Comparison of ENCODE assay signal across 8 cellular contexts in genomic region chr15:76340802-76341365, GRCh38. TPM values are rescaled to one million over a fixed set of nuclear protein-coding genes. Genes with fewer than 3 reads are reported as not detected.
DNase-seq lines count a peak whose midpoint lies in the region; ATAC-seq, FAIRE-seq and TF ChIP-seq lines count a peak whose summit lies in the region.

No MANE protein-coding gene starts in this region.

- peak; percentile 55 for ATAC-seq in CD8-positive, alpha-beta T cell
- no peak for ATAC-seq in HepG2
- peak; percentile 16 for ATAC-seq in upper lobe of right lung

- no peak overlapping the region for H3K27ac Mint-ChIP-seq in CD8-positive, alpha-beta T cell

- DNase-seq in CD8-positive, alpha-beta T cell: peak in 5 of 7 experiments; percentile 27 to 64 (median 43)
- peak; percentile 43 for DNase-seq in MM.1S
- no peak for DNase-seq in ascending aorta (ENCODE audit: low spot score in 2 of 2)
- no peak for DNase-seq in HepG2 (ENCODE audit: low spot score)
- DNase-seq in upper lobe of right lung: no peak
- DNase-seq in AG08395 (ENCODE audit: low spot score): no peak
- DNase-seq in SK-N-SH: no peak
- no peak for DNase-seq in head of caudate nucleus

- H3K4me2 ChIP-seq in MM.1S (ENCODE audit: low read depth, low read length) (peak overlapping the region; percentile 94), HepG2 (ENCODE audit: low read depth, low read length) (no peak overlapping the region), SK-N-SH (no peak overlapping the region)

- peaks cover 71% of the 10 kb centered on the region for H3K4me1 ChIP-seq in CD8-positive, alpha-beta T cell (ENCODE audit: insufficient read depth, low read length)
- H3K4me1 ChIP-seq in MM.1S (ENCODE audit: low read length): no peaks in the 10 kb centered on the region; the same call in 1 of the 2 replicates
- H3K4me1 ChIP-seq in ascending aorta: peaks cover 23 to 49% of the 10 kb centered on the region in 2 donors
- peaks cover 27% of the 10 kb centered on the region for H3K4me1 ChIP-seq in HepG2 (ENCODE audit: insufficient read depth, low read length)
- H3K4me1 ChIP-seq in upper lobe of right lung: peaks cover 48% of the 10 kb centered on the region
- H3K4me1 ChIP-seq in SK-N-SH (ENCODE audit: control insufficient read depth in 1 of 2, insufficient read depth in 2 of 2, low read depth in 1 of 2, low read length in 1 of 2): peaks cover 0 to 19% of the 10 kb centered on the region in 2 experiments; a peak in 2 of 4 replicates

- TF ChIP-seq RAD21 in HepG2 (CRISPR knock-in tag; IDR thresholded peaks at IDR 0.05) (no peak), SK-N-SH (IDR thresholded peaks at IDR 0.05; ENCODE audit: low read length) (no peak)

- H3K36me3 ChIP-seq in CD8-positive, alpha-beta T cell (ENCODE audit: insufficient read depth, low read length): no peaks in the 10 kb centered on the region
- H3K36me3 ChIP-seq in MM.1S (replicated peaks; ENCODE audit: insufficient read depth, low read length) (no peaks in the 10 kb centered on the region), ascending aorta (no peaks in the 10 kb centered on the region), HepG2 (replicated peaks in 1 of 2; ENCODE audit: control insufficient read depth in 1 of 2, insufficient read depth in 2 of 2, low read length in 2 of 2) (peaks cover 6 to 24% of the 10 kb centered on the region in 2 experiments; a peak in 4 of 5 replicates), upper lobe of right lung (no peaks in the 10 kb centered on the region), SK-N-SH (replicated peaks in 1 of 2; ENCODE audit: control insufficient read depth in 1 of 2, insufficient read depth in 2 of 2, low read length in 1 of 2) (peaks cover 0 to 22% of the 10 kb centered on the region in 2 experiments)

- intact Hi-C loops in CD8-positive, alpha-beta T cell (cut with DNase I, micrococcal nuclease): loop anchor here in 1 of 2 experiments (2.0 kb wide), 1 partner anchor 30 kb away; the partner anchor contains the start of gene ETFA
- intact Hi-C loops in ascending aorta (cut with DNase I): no loop called here
- intact Hi-C loops in HepG2 (cut with micrococcal nuclease; ENCODE audit: unreplicated experiment): no loop called here
- intact Hi-C loops in upper lobe of right lung (cut with DNase I): no loop called here
- intact Hi-C loops in head of caudate nucleus (cut with DNase I): no loop called here

- TF ChIP-seq EP300 in HepG2 (IDR thresholded peaks at IDR 0.05; ENCODE audit: low read depth in 2 of 2, low read length in 2 of 2) (no peak), HepG2 (CRISPR knock-in tag; IDR thresholded peaks at IDR 0.05; ENCODE audit: borderline replicate concordance) (no peak), SK-N-SH (IDR thresholded peaks at IDR 0.05; ENCODE audit: borderline replicate concordance in 1 of 2, low read depth in 1 of 2, low read length in 1 of 2) (no peak)

- H3F3A ChIP-seq in MM.1S (ENCODE audit: insufficient read depth, low read length) (no peaks in the 10 kb centered on the region), SK-N-SH (replicated peaks; ENCODE audit: insufficient read depth) (peaks cover 8% of the 10 kb centered on the region)

- peak overlapping the region; percentile 61 for H3K4me3 ChIP-seq in CD8-positive, alpha-beta T cell (ENCODE audit: low read depth, low read length)
- H3K4me3 ChIP-seq in MM.1S (ENCODE audit: low read length) (peak overlapping the region; percentile 68), ascending aorta (peak overlapping the region; percentile 45 to 65), HepG2 (replicated peaks in 1 of 3; ENCODE audit: insufficient read depth in 1 of 3, low read depth in 2 of 3, low read length in 3 of 3) (no peak overlapping the region), upper lobe of right lung (peak overlapping the region; percentile 33), SK-N-SH (ENCODE audit: low read depth in 2 of 2, low read length in 1 of 2) (no peak overlapping the region)

- no peaks in the 10 kb centered on the region for H3K36me3 Mint-ChIP-seq in CD8-positive, alpha-beta T cell

- TF ChIP-seq CTCF in CD8-positive, alpha-beta T cell (IDR thresholded peaks at IDR 0.05): no peak
- TF ChIP-seq CTCF in MM.1S (IDR thresholded peaks at IDR 0.05; ENCODE audit: low read length) (peak; percentile 34), ascending aorta (IDR thresholded peaks at IDR 0.05) (peak in 1 of 3 experiments; percentile 31), HepG2 (CRISPR knock-in tag; IDR thresholded peaks at IDR 0.05) (no peak), upper lobe of right lung (IDR thresholded peaks at IDR 0.05) (no peak), SK-N-SH (IDR thresholded peaks at IDR 0.05) (no peak)

- in situ Hi-C loops in HepG2 (cut with HindIII; ENCODE audit: extremely low pct_ligation_motif_present, low pct_unique_long_range_greater_than_20kb): no loop called here

- H3K9me3 Mint-ChIP-seq in CD8-positive, alpha-beta T cell: no peaks in the 10 kb centered on the region

- no peaks in the 10 kb centered on the region for H3K9me3 ChIP-seq in CD8-positive, alpha-beta T cell (ENCODE audit: low read length)
- H3K9me3 ChIP-seq in MM.1S (replicated peaks; ENCODE audit: insufficient read depth, low read length) (no peaks in the 10 kb centered on the region), ascending aorta (no peaks in the 10 kb centered on the region), HepG2 (ENCODE audit: low read length) (no peaks in the 10 kb centered on the region), upper lobe of right lung (no peaks in the 10 kb centered on the region), SK-N-SH (no peaks in the 10 kb centered on the region)

- no TSS peak for BruUV-seq in HepG2 (replicated peaks; lab: Mats Ljungman, UMichigan)

- no peak for TF ChIP-seq POLR2A in HepG2 (IDR thresholded peaks at IDR 0.05; ENCODE audit: insufficient read depth in 1 of 2, low read depth in 2 of 2, low read length in 2 of 2)

- no peak for FAIRE-seq in HepG2 (lab: Jason Lieb, UNC)

- H3K79me2 ChIP-seq in MM.1S (ENCODE audit: low read length): no peaks in the 10 kb centered on the region
- H3K79me2 ChIP-seq in HepG2 (ENCODE audit: insufficient read depth, low read length): peaks cover 31% of the 10 kb centered on the region
- peaks cover 22% of the 10 kb centered on the region for H3K79me2 ChIP-seq in SK-N-SH (ENCODE audit: insufficient read depth)

- H3K9me2 ChIP-seq in MM.1S (replicated peaks; ENCODE audit: insufficient read depth, low read length) (no peaks in the 10 kb centered on the region), SK-N-SH (no peaks in the 10 kb centered on the region)

- H3K27me3 Mint-ChIP-seq in CD8-positive, alpha-beta T cell (ENCODE audit: low read depth): peaks cover 72% of the 10 kb centered on the region

- H3K4me3 Mint-ChIP-seq in CD8-positive, alpha-beta T cell: peak overlapping the region; percentile 86

- H2AFZ ChIP-seq in MM.1S (ENCODE audit: low read length) (peak overlapping the region; percentile 80), HepG2 (ENCODE audit: low read length) (no peak overlapping the region), SK-N-SH (ENCODE audit: low read depth) (no peak overlapping the region)

- no peak overlapping the region for H3K27ac ChIP-seq in CD8-positive, alpha-beta T cell (ENCODE audit: low read depth, low read length)
- no peak overlapping the region for H3K27ac ChIP-seq in MM.1S (ENCODE audit: low read length)
- H3K27ac ChIP-seq in ascending aorta: no peak overlapping the region
- H3K27ac ChIP-seq in HepG2 (ENCODE audit: extremely low read length, insufficient read depth, low read length): no peak overlapping the region
- H3K27ac ChIP-seq in upper lobe of right lung: no peak overlapping the region
- H3K27ac ChIP-seq in SK-N-SH (ENCODE audit: low read depth in 2 of 2, low read length in 1 of 2): no peak overlapping the region

- peaks cover 60% of the 10 kb centered on the region for H3K4me1 Mint-ChIP-seq in CD8-positive, alpha-beta T cell (ENCODE audit: low read depth)

- H3K9ac ChIP-seq in MM.1S (ENCODE audit: low read length) (peak overlapping the region; percentile 48; the same call in 1 of the 2 replicates), HepG2 (ENCODE audit: insufficient read depth, low read depth, low read length) (no peak overlapping the region), SK-N-SH (no peak overlapping the region)

- 100% methylated on average over 5 of the region's 35 CpGs for whole genome bisulfite sequencing in HepG2 (ENCODE audit: low lambda C conversion rate)
- 100% methylated on average over 14 of the region's 35 CpGs for WGBS in SK-N-SH (ENCODE audit: low lambda C conversion rate)

- H4K20me1 ChIP-seq in MM.1S (ENCODE audit: insufficient read depth, low read length) (no peaks in the 10 kb centered on the region), HepG2 (ENCODE audit: insufficient read depth, low read length) (peaks cover 8% of the 10 kb centered on the region; the same call in 1 of the 2 replicates), SK-N-SH (ENCODE audit: insufficient read depth) (0 out of 2 replicates have a peak, but pooled peaks cover 4% of the 10 kb centered on the region)

- CTCF ChIA-PET in CD8-positive, alpha-beta T cell (lab: Charles Lee): interaction anchor here (0.6 to 1.1 kb wide), 2 partner anchors 18 to 43 kb away, joined by 4 read pairs; no protein-coding TSS in a partner anchor
- CTCF ChIA-PET in HepG2 (lab: Yijun Ruan, JAX; ENCODE audit: low intra/inter-chr PET ratio, low total read pairs) (no interaction called here), SK-N-SH (lab: Yijun Ruan, JAX) (no interaction called here)

- POLR2A ChIA-PET in CD8-positive, alpha-beta T cell (lab: Charles Lee): interaction anchor here (0.7 kb wide), 1 partner anchor 35 kb away, joined by 5 read pairs; no protein-coding TSS in a partner anchor
- POLR2A ChIA-PET in HepG2 (lab: Yijun Ruan, JAX) (no interaction called here), SK-N-SH (lab: Yijun Ruan, JAX) (no interaction called here)

- H3K27me3 ChIP-seq in CD8-positive, alpha-beta T cell (ENCODE audit: insufficient read depth, low read length): peaks cover 90% of the 10 kb centered on the region
- H3K27me3 ChIP-seq in MM.1S (replicated peaks; ENCODE audit: insufficient read depth, low read length) (0 out of 2 replicates have a peak, but pooled peaks cover 6% of the 10 kb centered on the region), ascending aorta (peaks cover 79% of the 10 kb centered on the region), HepG2 (ENCODE audit: control insufficient read depth in 1 of 2, insufficient read depth in 2 of 2, low read length in 2 of 2) (no peaks in the 10 kb centered on the region; a peak in 1 of 5 replicates), upper lobe of right lung (peaks cover 100% of the 10 kb centered on the region), SK-N-SH (ENCODE audit: insufficient read depth) (no peaks in the 10 kb centered on the region)

RNA-seq across cellular contexts. Expression of gene ISL2, which starts 4.3 kb away (rescaled TPM):
- not detected for total RNA-seq in CD8-positive, alpha-beta T cell
- total RNA-seq in ascending aorta: not detected
- total RNA-seq in HepG2 (2016; rRNA removed; fragmentation: Illumina TruSeq; extraction: Trizol): 2.5 and 5.1 TPM in 2 replicates
- total RNA-seq in HepG2 (2016; cell fraction: cytosol; rRNA removed; fragmentation: Illumina TruSeq; extraction: Trizol; ENCODE audit: low read depth): 1.5 and 2.1 TPM in 2 replicates
- 3.0 and 4.9 TPM in 2 replicates for total RNA-seq in HepG2 (2016; cell fraction: insoluble cytoplasmic fraction; rRNA removed; fragmentation: Illumina TruSeq; extraction: Trizol)
- 2.9 and 3.6 TPM in 2 replicates for total RNA-seq in HepG2 (2016; cell fraction: membrane; rRNA removed; fragmentation: Illumina TruSeq; extraction: Trizol)
- total RNA-seq in HepG2 (2016; cell fraction: nucleus; rRNA removed; fragmentation: Illumina TruSeq; extraction: Trizol): 5.5 and 5.8 TPM in 2 replicates
- polyA plus RNA-seq in HepG2 (2011; rRNA removed): 4.3 and 6.3 TPM in 2 replicates
- 3.7 and 5.2 TPM in 2 replicates for polyA plus RNA-seq in HepG2 (2011; cell fraction: cytosol; rRNA removed)
- polyA plus RNA-seq in HepG2 (2011; cell fraction: nucleus; rRNA removed): 40.9 and 48.7 TPM in 2 replicates
- polyA plus RNA-seq in HepG2 (2012): 3.6 and 6.5 TPM in 2 replicates
- 1.7 and 2.0 TPM in 2 replicates for polyA plus RNA-seq in HepG2 (2016; cell fraction: cytosol; fragmentation: Illumina TruSeq; extraction: Trizol; ENCODE audit: low read depth)
- 3.6 and 3.7 TPM in 2 replicates for polyA plus RNA-seq in HepG2 (2016; cell fraction: insoluble cytoplasmic fraction; fragmentation: Illumina TruSeq; extraction: Trizol; ENCODE audit: low read depth)
- 1.8 and 2.1 TPM in 2 replicates for polyA plus RNA-seq in HepG2 (2016; cell fraction: membrane; fragmentation: Illumina TruSeq; extraction: Trizol; ENCODE audit: low read depth)
- polyA plus RNA-seq in HepG2 (2016; cell fraction: nucleus; fragmentation: Illumina TruSeq; extraction: Trizol; ENCODE audit: insufficient read depth, low read depth): 13.2 TPM in 2 replicates
- 1.7 and 9.6 TPM in 2 replicates for polyA minus RNA-seq in HepG2 (2011; rRNA and poly(A)+ RNA removed; ENCODE audit: low replicate concordance)
- polyA minus RNA-seq in HepG2 (2011; cell fraction: cytosol; rRNA and poly(A)+ RNA removed): 4.3 and 7.4 TPM in 2 replicates
- polyA minus RNA-seq in HepG2 (2011; cell fraction: nucleus; rRNA and poly(A)+ RNA removed): 8.9 and 12.7 TPM in 2 replicates
- not detected for total RNA-seq in upper lobe of right lung
- polyA plus RNA-seq in SK-N-SH (2012; rRNA removed): 3.5 and 6.0 TPM in 2 replicates
- polyA plus RNA-seq in SK-N-SH (2012; cell fraction: cytosol; rRNA removed): 2.2 and 3.2 TPM in 2 replicates
- polyA plus RNA-seq in SK-N-SH (2012; cell fraction: nucleus; rRNA removed): 23.1 and 25.6 TPM in 2 replicates

RNA-seq across cellular contexts. Expression of gene ETFA, which starts 29.6 kb away (rescaled TPM):
- total RNA-seq in CD8-positive, alpha-beta T cell: 10 to 100 TPM; 18.0 to 18.1 TPM
- total RNA-seq in ascending aorta: 31.7 TPM
- 396 and 456 TPM in 2 replicates for total RNA-seq in HepG2 (2016; rRNA removed; fragmentation: Illumina TruSeq; extraction: Trizol)
- 368 and 410 TPM in 2 replicates for total RNA-seq in HepG2 (2016; cell fraction: cytosol; rRNA removed; fragmentation: Illumina TruSeq; extraction: Trizol; ENCODE audit: low read depth)
- total RNA-seq in HepG2 (2016; cell fraction: insoluble cytoplasmic fraction; rRNA removed; fragmentation: Illumina TruSeq; extraction: Trizol): 386 and 515 TPM in 2 replicates
- 164 and 175 TPM in 2 replicates for total RNA-seq in HepG2 (2016; cell fraction: membrane; rRNA removed; fragmentation: Illumina TruSeq; extraction: Trizol)
- 159 and 170 TPM in 2 replicates for total RNA-seq in HepG2 (2016; cell fraction: nucleus; rRNA removed; fragmentation: Illumina TruSeq; extraction: Trizol)
- polyA plus RNA-seq in HepG2 (2011; rRNA removed): 221 and 291 TPM in 2 replicates
- polyA plus RNA-seq in HepG2 (2011; cell fraction: cytosol; rRNA removed): 171 and 237 TPM in 2 replicates
- polyA plus RNA-seq in HepG2 (2011; cell fraction: nucleus; rRNA removed): 66.6 and 86.3 TPM in 2 replicates
- 209 and 241 TPM in 2 replicates for polyA plus RNA-seq in HepG2 (2012)
- 67.4 and 75.2 TPM in 2 replicates for polyA plus RNA-seq in HepG2 (2016; cell fraction: cytosol; fragmentation: Illumina TruSeq; extraction: Trizol; ENCODE audit: low read depth)
- polyA plus RNA-seq in HepG2 (2016; cell fraction: insoluble cytoplasmic fraction; fragmentation: Illumina TruSeq; extraction: Trizol; ENCODE audit: low read depth): 426 and 472 TPM in 2 replicates
- 74.9 and 81.8 TPM in 2 replicates for polyA plus RNA-seq in HepG2 (2016; cell fraction: membrane; fragmentation: Illumina TruSeq; extraction: Trizol; ENCODE audit: low read depth)
- polyA plus RNA-seq in HepG2 (2016; cell fraction: nucleus; fragmentation: Illumina TruSeq; extraction: Trizol; ENCODE audit: insufficient read depth, low read depth): 213 and 215 TPM in 2 replicates
- 123 and 181 TPM in 2 replicates for polyA minus RNA-seq in HepG2 (2011; rRNA and poly(A)+ RNA removed; ENCODE audit: low replicate concordance)
- 116 and 138 TPM in 2 replicates for polyA minus RNA-seq in HepG2 (2011; cell fraction: cytosol; rRNA and poly(A)+ RNA removed)
- 103 and 120 TPM in 2 replicates for polyA minus RNA-seq in HepG2 (2011; cell fraction: nucleus; rRNA and poly(A)+ RNA removed)
- total RNA-seq in upper lobe of right lung: 71.3 TPM
- 122 and 164 TPM in 2 replicates for polyA plus RNA-seq in SK-N-SH (2012; rRNA removed)
- 172 and 191 TPM in 2 replicates for polyA plus RNA-seq in SK-N-SH (2012; cell fraction: cytosol; rRNA removed)
- polyA plus RNA-seq in SK-N-SH (2012; cell fraction: nucleus; rRNA removed): 45.2 and 94.3 TPM in 2 replicates

Comparison
In these comparisons a context has a peak if more than half of its experiments do, and no peak if none do; other contexts are left out.
1. DNase-seq: peak in CD8-positive, alpha-beta T cell (5 of 7) and MM.1S (single experiment); none in ascending aorta (0 of 2), HepG2 (single experiment), upper lobe of right lung (single experiment), AG08395 (single experiment), SK-N-SH (single experiment) and head of caudate nucleus (0 of 42).
2. H3K4me3 ChIP-seq: peak in CD8-positive, alpha-beta T cell (single experiment), MM.1S (single experiment), ascending aorta (2 of 2) and upper lobe of right lung (single experiment); none in HepG2 (0 of 3) and SK-N-SH (0 of 2).